ENCODE assay signal across 12 cellular contexts in the genomic region with DNA sequence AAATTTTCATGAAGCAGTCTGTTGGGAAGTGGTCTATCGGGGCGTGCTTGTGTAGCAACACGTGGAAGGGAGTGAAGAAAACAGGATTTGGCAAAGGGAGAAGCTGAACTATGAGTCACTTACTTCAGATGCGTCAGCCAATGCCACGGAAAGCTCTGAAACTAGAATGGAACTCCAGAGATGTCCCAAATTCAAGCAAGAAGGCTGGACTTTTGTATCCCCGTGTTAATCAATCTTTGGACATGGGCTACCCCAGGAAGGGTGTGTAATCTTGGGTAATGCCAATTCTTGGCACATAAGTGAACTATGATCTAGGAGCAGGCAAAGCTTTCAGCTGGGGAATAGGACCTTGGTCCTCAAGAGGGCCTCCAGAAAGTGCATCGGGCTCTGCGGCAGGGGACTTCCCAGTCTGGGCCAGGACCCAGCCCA.
DNase-seq lines count a peak whose midpoint lies in the region; ATAC-seq and TF ChIP-seq lines count a peak whose summit lies in the region.
"Had no signal": no experiment of that assay in that cellular context is flagged by ENCODE, and none has a peak within 500 bp of the region (broad histone marks: within the 10 kb centered on the region; RNA-seq: fewer than 3 reads in every experiment).

No MANE protein-coding gene starts in this region.

- H3K27ac ChIP-seq in endodermal cell (ENCODE audit: low read depth, low read length): no peak overlapping the region
- peak overlapping the region; percentile 85 for H3K27ac ChIP-seq in osteoblast (ENCODE audit: low read depth, low read length)
- H3K27ac ChIP-seq: cardiac muscle cell had no signal

- DNase-seq in AG09309 (ENCODE audit: low read depth) (peak; percentile 75), NCI-H226 (peak; percentile 83), endodermal cell (peak; percentile 27), osteoblast (ENCODE audit: insufficient read length, low spot score, missing footprints) (peak; percentile 89), SKM-1 treated with dmso at 0.1 percent for 144 hours (lab: John Stamatoyannopoulos, UW; ENCODE audit: unreplicated experiment) (no peak), epidermal melanocyte (ENCODE audit: insufficient read length, low spot score) (no peak)
- no peak for DNase-seq in activated naive CD4-positive, alpha-beta T cell treated with Interleukin-2 at 50 U/mL for 16 hours
- DNase-seq: activated B cell treated with CpG ODN at 0.5 μM for 24 hours, DMS53, NCI-H510A had no signal

- H3K4me1 Mint-ChIP-seq in endodermal cell: peaks cover 37% of the 10 kb centered on the region

- no peak overlapping the region for H3K4me3 Mint-ChIP-seq in endodermal cell

- H3K9ac ChIP-seq in endodermal cell (ENCODE audit: extremely low read depth, low read length, poor library complexity, severe bottlenecking): no peak overlapping the region

- H3K9me3 Mint-ChIP-seq in endodermal cell: peaks cover 3% of the 10 kb centered on the region

- peak overlapping the region; percentile 24 for H2AFZ ChIP-seq in osteoblast (ENCODE audit: low read length)

- H3K79me2 ChIP-seq in osteoblast (ENCODE audit: insufficient read depth, low read length): no peaks in the 10 kb centered on the region

- H3K4me3 ChIP-seq in AG09309 (ENCODE audit: control insufficient read depth, low read depth, low read length) (no peak overlapping the region), endodermal cell (ENCODE audit: low read length) (no peak overlapping the region), osteoblast (ENCODE audit: insufficient read depth, low read length) (peak overlapping the region; percentile 31)
- H3K4me3 ChIP-seq: cardiac muscle cell had no signal

- H4K20me1 ChIP-seq in osteoblast (ENCODE audit: insufficient read depth, low read length): no peaks in the 10 kb centered on the region

- H3K36me3 ChIP-seq in endodermal cell (ENCODE audit: control insufficient read depth, insufficient read depth, low read length): no peaks in the 10 kb centered on the region
- no peaks in the 10 kb centered on the region for H3K36me3 ChIP-seq in osteoblast (ENCODE audit: insufficient read depth, low read length)
- H3K36me3 ChIP-seq: cardiac muscle cell had no signal

- H3K36me3 Mint-ChIP-seq in endodermal cell (ENCODE audit: low read depth): no peaks in the 10 kb centered on the region

- H3K27me3 Mint-ChIP-seq in endodermal cell (ENCODE audit: insufficient read depth): peaks cover 5% of the 10 kb centered on the region

- H3K9me3 ChIP-seq in endodermal cell (ENCODE audit: control insufficient read depth, low read length) (no peaks in the 10 kb centered on the region), osteoblast (ENCODE audit: low read depth, low read length) (no peaks in the 10 kb centered on the region)

- no peak overlapping the region for H3K27ac Mint-ChIP-seq in endodermal cell
- H3K27ac Mint-ChIP-seq: activated B cell treated with CpG ODN at 0.5 μM for 24 hours had no signal

- peak overlapping the region; percentile 70 for H3K4me2 ChIP-seq in osteoblast (ENCODE audit: insufficient read depth, low read length)

- no peak for ATAC-seq in HG02870 (IDR thresholded peaks at IDR 0.05; ENCODE audit: unreplicated experiment)

- TF ChIP-seq CTCF in AG09309 (IDR thresholded peaks at IDR 0.05; ENCODE audit: control insufficient read depth, insufficient read depth, low read depth, low read length, missing control alignments): no peak
- TF ChIP-seq CTCF in endodermal cell (conservative IDR thresholded peaks at IDR 0.05): no peak
- TF ChIP-seq CTCF in osteoblast (IDR thresholded peaks at IDR 0.05; ENCODE audit: extremely low read depth, low read depth, low read length): no peak

- H3K27me3 ChIP-seq in endodermal cell (ENCODE audit: control insufficient read depth, insufficient read depth, low read length, poor library complexity, severe bottlenecking): no peaks in the 10 kb centered on the region
- H3K27me3 ChIP-seq in osteoblast (ENCODE audit: insufficient read depth, low read length): no peaks in the 10 kb centered on the region
- H3K27me3 ChIP-seq: cardiac muscle cell had no signal

- H3K4me1 ChIP-seq in endodermal cell (ENCODE audit: control insufficient read depth, insufficient read depth, low read length) (no peaks in the 10 kb centered on the region), osteoblast (ENCODE audit: insufficient read depth, low read length) (peaks cover 44% of the 10 kb centered on the region)

- WGBS in endodermal cell (ENCODE audit: insufficient coverage in 1 of 2, insufficient read length in 1 of 2), 2 experiments: 95 to 98% methylated on average over 8 of the region's 8 CpGs

Comparison
In these comparisons a context has a peak if more than half of its experiments do, and no peak if none do; other contexts are left out.
1. DNase-seq: peak in AG09309 (single experiment), NCI-H226 (single experiment), endodermal cell (single experiment) and osteoblast (single experiment); none in SKM-1 treated with dmso at 0.1 percent for 144 hours (single experiment), epidermal melanocyte (single experiment) and activated naive CD4-positive, alpha-beta T cell treated with Interleukin-2 at 50 U/mL for 16 hours (single experiment).